ENCODE assay signal across 24 cellular contexts in the genomic region with DNA sequence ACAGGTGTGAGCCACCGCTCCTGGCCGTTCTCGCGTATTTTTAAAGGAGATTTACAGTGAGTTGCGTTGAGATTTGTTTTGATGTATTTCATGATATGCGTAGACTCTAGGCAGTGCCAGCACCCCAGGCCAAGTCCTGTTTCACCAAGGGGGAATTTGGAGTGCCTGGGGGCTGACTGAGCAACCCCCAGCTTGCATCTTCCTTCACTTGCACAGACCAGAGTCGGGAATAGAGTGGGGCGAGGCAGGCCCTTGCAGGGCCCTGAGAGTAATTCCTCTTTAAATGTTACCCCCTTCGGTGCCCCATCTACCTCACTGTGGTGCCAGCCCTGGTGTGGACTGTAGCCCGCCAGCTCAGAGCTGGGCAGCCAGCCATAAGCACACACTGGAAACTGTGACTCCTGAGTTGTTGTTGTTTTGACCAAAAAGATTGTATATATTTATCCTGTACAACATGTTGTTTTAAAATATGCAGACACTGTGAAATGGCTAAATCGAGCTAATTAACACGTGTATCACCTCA.
"Had no signal": no experiment of that assay in that cellular context is flagged by ENCODE, and none has a peak within 500 bp of the region (broad histone marks: within the 10 kb centered on the region; RNA-seq: fewer than 3 reads in every experiment).

No MANE protein-coding gene starts in this region.

- H3K9ac ChIP-seq: SK-N-SH had no signal

- H3K27ac Mint-ChIP-seq: activated CD4-positive, alpha-beta memory T cell treated with anti-CD3 and anti-CD28 coated beads for 36 hours; activated CD4-positive, alpha-beta T cell treated with anti-CD3 and anti-CD28 coated beads, Interleukin-2, amount 10 ng/mL, durations not matched to agents 7 days and 5 days; activated naive CD4-positive, alpha-beta T cell treated with anti-CD3 and anti-CD28 coated beads for 36 hours; activated naive CD8-positive, alpha-beta T cell; activated T-helper 17 cell treated with anti-CD3 and anti-CD28 coated beads, Interleukin-2, amount 50 U/mL, for 72 hours had no signal

- ATAC-seq: activated T-helper 17 cell treated with anti-CD3 and anti-CD28 coated beads, Interleukin-2, amount 50 U/mL, for 72 hours had no signal

- H3K4me1 ChIP-seq: SJCRH30 had no signal

- H3K27ac ChIP-seq: SJCRH30, VCaP had no signal

- H3K4me3 Mint-ChIP-seq: activated CD4-positive, alpha-beta memory T cell treated with anti-CD3 and anti-CD28 coated beads for 36 hours; activated CD4-positive, alpha-beta T cell treated with anti-CD3 and anti-CD28 coated beads, Interleukin-2, amount 10 ng/mL, durations not matched to agents 7 days and 5 days; activated naive CD4-positive, alpha-beta T cell treated with anti-CD3 and anti-CD28 coated beads for 36 hours; activated naive CD8-positive, alpha-beta T cell; activated T-helper 17 cell treated with anti-CD3 and anti-CD28 coated beads, Interleukin-2, amount 50 U/mL, for 72 hours had no signal

- H3K36me3 Mint-ChIP-seq: activated CD4-positive, alpha-beta memory T cell treated with anti-CD3 and anti-CD28 coated beads for 36 hours; activated naive CD8-positive, alpha-beta T cell had no signal

- H3K4me1 Mint-ChIP-seq: activated CD4-positive, alpha-beta T cell treated with anti-CD3 and anti-CD28 coated beads, Interleukin-2, amount 10 ng/mL, durations not matched to agents 7 days and 5 days; activated T-helper 17 cell treated with anti-CD3 and anti-CD28 coated beads, Interleukin-2, amount 50 U/mL, for 72 hours had no signal

- DNase-seq: activated CD4-positive, alpha-beta memory T cell treated with anti-CD3 and anti-CD28 coated beads for 36 hours; activated CD4-positive, alpha-beta T cell treated with anti-CD3 and anti-CD28 coated beads, Interleukin-2, amount 10 ng/mL, durations not matched to agents 7 days and 5 days; activated CD4-positive, CD25-positive, alpha-beta regulatory T cell; activated gamma-delta T cell; activated naive CD4-positive, alpha-beta T cell treated with anti-CD3 and anti-CD28 coated beads for 36 hours; activated T-cell treated with anti-CD3 and anti-CD28 coated beads for 4 hours; activated T-cell treated with anti-CD3 and anti-CD28 coated beads, Interleukin-2, amount 50 U/mL, for 48 hours; amygdala; IMR-90; Kasumi-1; KBM-7; NCI-H1048; NCI-H1930; NCI-H2107; NCI-H345; NCI-H510A; NCI-H526 treated with DMSO at 0.1 percent for 48 hours; NCI-H82; SJCRH30; SK-N-SH; T-helper 1 cell had no signal

- H3K9me3 Mint-ChIP-seq: activated CD4-positive, alpha-beta memory T cell treated with anti-CD3 and anti-CD28 coated beads for 36 hours; activated CD4-positive, alpha-beta T cell treated with anti-CD3 and anti-CD28 coated beads, Interleukin-2, amount 10 ng/mL, durations not matched to agents 7 days and 5 days; activated naive CD4-positive, alpha-beta T cell treated with anti-CD3 and anti-CD28 coated beads for 36 hours; activated T-helper 17 cell treated with anti-CD3 and anti-CD28 coated beads, Interleukin-2, amount 50 U/mL, for 72 hours had no signal

- H3K9me3 ChIP-seq: SJCRH30, SK-N-SH had no signal

- H3K4me2 ChIP-seq: SK-N-SH had no signal

- H3K4me3 ChIP-seq: SJCRH30 had no signal

- H3K36me3 ChIP-seq: SJCRH30 had no signal
